In the genomic region with DNA sequence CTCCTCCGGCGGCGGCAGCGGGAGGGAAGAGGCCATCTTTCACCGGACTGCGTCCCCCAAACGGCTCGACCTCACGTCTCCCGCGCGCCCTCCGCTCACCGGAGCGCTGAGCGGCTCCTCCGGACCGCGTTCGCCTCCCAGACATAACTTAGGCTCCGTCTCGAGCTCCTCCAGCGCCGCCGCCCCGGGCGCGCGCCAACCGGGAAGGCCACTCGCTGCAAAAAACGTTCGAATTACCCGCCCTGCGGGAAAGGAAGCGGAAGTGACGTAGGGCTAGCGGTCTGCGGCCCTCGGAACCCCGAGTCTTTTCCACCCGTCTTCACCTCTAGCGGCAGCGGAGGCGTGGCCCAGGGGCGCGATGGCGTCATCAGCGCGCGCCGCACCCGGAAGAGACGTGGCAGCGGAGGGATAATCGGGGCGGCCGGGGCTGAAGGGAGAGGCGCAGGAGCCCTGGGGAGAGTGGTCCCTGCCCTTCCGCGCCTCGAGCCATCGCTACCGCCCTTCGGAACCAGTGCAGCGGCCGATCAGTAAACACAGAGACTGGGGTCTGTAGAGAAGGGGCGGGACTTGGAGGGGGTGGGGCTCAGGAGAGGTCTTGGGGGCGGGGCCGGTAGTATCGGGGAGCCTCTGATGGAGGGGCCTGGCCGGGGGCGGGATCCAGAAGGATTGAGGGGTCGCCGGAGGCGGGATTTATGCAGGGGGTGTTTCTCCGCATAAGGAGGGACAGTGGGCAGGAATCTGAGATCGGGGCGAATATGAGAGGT, we compare ENCODE assay signal across 8 cellular contexts. TPM values are rescaled to one million over a fixed set of nuclear protein-coding genes. Genes with fewer than 3 reads are reported as not detected.
DNase-seq lines count a peak whose midpoint lies in the region; ATAC-seq and TF ChIP-seq lines count a peak whose summit lies in the region.

A gene with protein sequence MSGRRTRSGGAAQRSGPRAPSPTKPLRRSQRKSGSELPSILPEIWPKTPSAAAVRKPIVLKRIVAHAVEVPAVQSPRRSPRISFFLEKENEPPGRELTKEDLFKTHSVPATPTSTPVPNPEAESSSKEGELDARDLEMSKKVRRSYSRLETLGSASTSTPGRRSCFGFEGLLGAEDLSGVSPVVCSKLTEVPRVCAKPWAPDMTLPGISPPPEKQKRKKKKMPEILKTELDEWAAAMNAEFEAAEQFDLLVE (minus strand): TSS at position 207 of the 764 bp plus-strand sequence. CDS start 62 bp downstream, at position 145.
A gene (plus strand): TSS at position 389 of the 764 bp plus-strand sequence. CDS start 477 bp downstream, outside the sequence.

- H3K36me3 ChIP-seq in PC-3 (ENCODE audit: low read depth, low read length): peaks cover 35% of the 10 kb centered on the region

- intact Hi-C loops in PC-3 (cut with micrococcal nuclease): loop anchor here (2.0 kb wide), 2 partner anchors 41 to 167 kb away; a partner anchor contains a TSS

- POLR2A ChIA-PET in PC-3 (lab: Charles Lee; ENCODE audit: unreplicated experiment): no interaction called here

- H3K4me3 ChIP-seq in Jurkat, Clone E6-1 (ENCODE audit: low read length): peak within 1 kb of the TSS; percentile 99
- H3K4me3 ChIP-seq in PC-3 (ENCODE audit: low read length) (peak within 1 kb of the TSS; percentile 89), epithelial cell of esophagus (ENCODE audit: low read length) (peak within 1 kb of the TSS; percentile 98), mononuclear cell (ENCODE audit: low read length) (peak within 1 kb of the TSS; percentile 43)

- H4K20me1 ChIP-seq in PC-3 (ENCODE audit: low read length): no peaks in the 10 kb centered on the region

- no peaks in the 10 kb centered on the region for H3F3A ChIP-seq in PC-3 (ENCODE audit: low read length, unreplicated experiment)

- peak; percentile 71 for ATAC-seq in GM21576 (IDR thresholded peaks at IDR 0.05; ENCODE audit: unreplicated experiment)
- peak; percentile 92 for ATAC-seq in PC-3

- no TSS peak for BruUV-seq in PC-3 (replicated peaks; lab: Mats Ljungman, UMichigan)

- H3K9me3 ChIP-seq in PC-3 (ENCODE audit: low read length): no peaks in the 10 kb centered on the region
- no peaks in the 10 kb centered on the region for H3K9me3 ChIP-seq in mononuclear cell (ENCODE audit: low read depth, low read length)

- TF ChIP-seq CTCF in PC-3 (conservative IDR thresholded peaks at IDR 0.05; ENCODE audit: low read depth, low read length) (no peak), epithelial cell of esophagus (IDR thresholded peaks at IDR 0.05; ENCODE audit: insufficient read depth, low read depth, low read length, missing control alignments) (no peak)

- CTCF ChIA-PET in PC-3 (lab: Charles Lee): no interaction called here

- peaks cover 21% of the 10 kb centered on the region for H3K4me1 ChIP-seq in PC-3 (ENCODE audit: insufficient read depth, low read length)
- peaks cover 35% of the 10 kb centered on the region for H3K4me1 ChIP-seq in mononuclear cell (ENCODE audit: insufficient read depth, low read length)

- H3K4me2 ChIP-seq in PC-3 (ENCODE audit: low read length): peak within 1 kb of the TSS; percentile 91

- peaks cover 63% of the 10 kb centered on the region for H3K79me2 ChIP-seq in PC-3 (ENCODE audit: low read length)

- peak within 1 kb of the TSS; percentile 96 for H3K9ac ChIP-seq in PC-3 (ENCODE audit: low read length)

- peak within 1 kb of the TSS; percentile 82 for H2AFZ ChIP-seq in PC-3 (ENCODE audit: low read length)

- DNase-seq in DMS114 treated with DMSO at 0.1 percent for 48 hours (lab: John Stamatoyannopoulos, UW; ENCODE audit: unreplicated experiment): peak; percentile 92
- DNase-seq in Jurkat, Clone E6-1 (ENCODE audit: low read depth, low spot score): peak; percentile 94
- peak; percentile 98 for DNase-seq in PC-3
- peak; percentile 96 for DNase-seq in activated T-cell treated with anti-CD3 and anti-CD28 coated beads for 48 hours (ENCODE audit: low read depth)
- DNase-seq in epithelial cell of esophagus (ENCODE audit: low read depth): peak; percentile 96
- DNase-seq in stimulated activated CD8-positive, alpha-beta memory T cell treated with anti-CD3 and anti-CD28 coated beads, Interleukin-2, amount 100 ng/mL, for 48 hours (ENCODE audit: low read depth in 2 of 2): peak; percentile 93 to 97

- H3K27ac ChIP-seq in PC-3 (ENCODE audit: low read length): peak within 1 kb of the TSS; percentile 63

- no peaks in the 10 kb centered on the region for H3K27me3 ChIP-seq in PC-3 (ENCODE audit: low read length)
- no peaks in the 10 kb centered on the region for H3K27me3 ChIP-seq in mononuclear cell (ENCODE audit: insufficient read depth, low read length)

- no peaks in the 10 kb centered on the region for H3K9me2 ChIP-seq in PC-3 (replicated peaks; ENCODE audit: low read length)

RNA-seq across cellular contexts. Expression of the first gene that starts in this region (rescaled TPM):
- 147 TPM for polyA plus RNA-seq in Jurkat, Clone E6-1 (2012; ENCODE audit: insufficient read depth, insufficient read length)
- total RNA-seq in PC-3 (2014; rRNA removed): 67.1 and 73.4 TPM in 2 replicates
- total RNA-seq in mononuclear cell: not detected

RNA-seq across cellular contexts. Expression of the second gene that starts in this region (rescaled TPM):
- 33.6 TPM for polyA plus RNA-seq in Jurkat, Clone E6-1 (2012; ENCODE audit: insufficient read depth, insufficient read length)
- 98.7 and 103 TPM in 2 replicates for total RNA-seq in PC-3 (2014; rRNA removed)
- 17.6 TPM for total RNA-seq in mononuclear cell

Comparison
In these comparisons a context has a peak if more than half of its experiments do, and no peak if none do; other contexts are left out.
1. Peak in every context shown above with its lines: DNase-seq, ATAC-seq, H3K4me3 ChIP-seq and H3K27ac ChIP-seq.
2. RNA of the first gene that starts in this region (total RNA-seq): 67.1 to 73.4 TPM in PC-3; not detected in mononuclear cell (single experiment); every median in the first group is over 10 times any median in the second.
3. H3K4me3 ChIP-seq: peak in every context shown above with its lines; median percentile 99 in Jurkat, Clone E6-1; 98 in epithelial cell of esophagus; 89 in PC-3; 43 in mononuclear cell.